In genomic region chr22:21447694-21448402, GRCh38 we compare ENCODE assay signal across 11 cellular contexts. TPM values are rescaled to one million over a fixed set of nuclear protein-coding genes. Genes with fewer than 3 reads are reported as not detected.
DNase-seq lines count a peak whose midpoint lies in the region; TF ChIP-seq lines count a peak whose summit lies in the region.
"Had no signal": no experiment of that assay in that cellular context is flagged by ENCODE, and none has a peak within 500 bp of the region (broad histone marks: within the 10 kb centered on the region; RNA-seq: fewer than 3 reads in every experiment).

No MANE protein-coding gene starts in this region.

- no peak overlapping the region for H3K4me3 Mint-ChIP-seq in osteocyte (ENCODE audit: unreplicated experiment)
- H3K4me3 Mint-ChIP-seq: activated B cell treated with CpG ODN at 0.5 μM for 24 hours, naive B cell had no signal

- H3K4me3 ChIP-seq in choroid plexus epithelial cell (ENCODE audit: low read depth, low read length): no peak overlapping the region

- in situ Hi-C loops in KBM-7 (cut with MboI; ENCODE audit: low pct_unique_long_range_greater_than_20kb, low sequenced_read_pairs): no loop called here
- in situ Hi-C loops in GM13976 (cut with MboI; ENCODE audit: low sequenced_read_pairs, unreplicated experiment): no loop called here

- peaks cover 4% of the 10 kb centered on the region for H3K4me1 Mint-ChIP-seq in osteocyte (ENCODE audit: unreplicated experiment)
- H3K4me1 Mint-ChIP-seq: activated B cell treated with CpG ODN at 0.5 μM for 24 hours, naive B cell had no signal

- TF ChIP-seq CTCF in choroid plexus epithelial cell (conservative IDR thresholded peaks at IDR 0.05; ENCODE audit: low read depth, low read length): peak; percentile 22
- peak; percentile 14 for TF ChIP-seq CTCF in osteocyte (IDR thresholded peaks at IDR 0.05)
- TF ChIP-seq CTCF in GM13976 (IDR thresholded peaks at IDR 0.05; ENCODE audit: borderline replicate concordance, control extremely low read depth, extremely low read depth, insufficient read depth, missing control alignments): no peak

- H3K36me3 Mint-ChIP-seq in osteocyte (ENCODE audit: unreplicated experiment): peaks cover 8% of the 10 kb centered on the region
- H3K36me3 Mint-ChIP-seq: naive B cell had no signal

- no peaks in the 10 kb centered on the region for H3K27me3 Mint-ChIP-seq in osteocyte (ENCODE audit: unreplicated experiment)
- H3K27me3 Mint-ChIP-seq: activated B cell treated with CpG ODN at 0.5 μM for 24 hours, naive B cell had no signal

- DNase-seq in ELR (ENCODE audit: low read depth): peak; percentile 15
- DNase-seq in KBM-7: peak; percentile 35
- no peak for DNase-seq in choroid plexus epithelial cell (ENCODE audit: low read depth)
- peak; percentile 76 for DNase-seq in osteocyte (ENCODE audit: extremely low spot score, unreplicated experiment)
- no peak for DNase-seq in NK-92 (lab: John Stamatoyannopoulos, UW; ENCODE audit: unreplicated experiment)
- no peak for DNase-seq in GM13976 (ENCODE audit: low spot score)
- DNase-seq in NCI-H187 (lab: John Stamatoyannopoulos, UW): no peak
- no peak for DNase-seq in T-helper 9 cell
- DNase-seq: activated B cell treated with CpG ODN at 0.5 μM for 24 hours, naive B cell, NCI-H1048 had no signal

- no peaks in the 10 kb centered on the region for H3K9me3 Mint-ChIP-seq in osteocyte (ENCODE audit: unreplicated experiment)
- H3K9me3 Mint-ChIP-seq: activated B cell treated with CpG ODN at 0.5 μM for 24 hours, naive B cell had no signal

- peak overlapping the region; percentile 10 for H3K27ac Mint-ChIP-seq in osteocyte (ENCODE audit: unreplicated experiment)
- H3K27ac Mint-ChIP-seq: activated B cell treated with CpG ODN at 0.5 μM for 24 hours had no signal

RNA-seq across cellular contexts. Expression of gene TMEM191C, which starts 19.3 kb away (rescaled TPM):
- 1.2 and 2.1 TPM in 2 replicates for total RNA-seq in osteocyte

RNA-seq across cellular contexts. Expression of gene HIC2, which starts 30.7 kb away (rescaled TPM):
- total RNA-seq in osteocyte: 5.2 and 5.7 TPM in 2 replicates

Comparison
In these comparisons a context has a peak if more than half of its experiments do, and no peak if none do; other contexts are left out.
1. DNase-seq: peak in ELR (single experiment), KBM-7 (single experiment) and osteocyte (single experiment); none in choroid plexus epithelial cell (single experiment), NK-92 (single experiment), GM13976 (single experiment), NCI-H187 (0 of 2) and T-helper 9 cell (single experiment).